ENCODE assay signal across 16 cellular contexts in the genomic region with DNA sequence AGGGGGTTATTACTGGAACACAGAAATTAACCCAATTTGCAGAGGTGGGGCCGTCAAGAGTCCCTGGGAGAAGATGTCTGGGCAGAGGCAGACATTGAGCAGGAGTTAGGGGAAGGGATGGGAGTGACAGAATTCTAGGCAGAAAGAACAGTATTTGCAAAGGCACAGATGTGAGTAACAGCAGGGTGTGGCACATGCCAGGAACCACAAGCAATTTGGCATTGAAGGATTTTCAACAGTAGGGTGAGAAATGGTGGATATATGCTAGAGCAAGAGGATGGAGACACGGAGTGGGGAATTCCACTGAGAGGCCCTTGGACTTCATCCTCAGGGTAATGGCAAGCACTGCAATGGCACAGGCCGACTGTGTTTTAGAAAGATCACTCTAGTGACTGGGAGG.
A peak's percentile ranks its signal among the peaks of the same experiment; 100 is the strongest.
DNase-seq lines count a peak whose midpoint lies in the region; ATAC-seq, FAIRE-seq and TF ChIP-seq lines count a peak whose summit lies in the region.
"Had no signal": no experiment of that assay in that cellular context is flagged by ENCODE, and none has a peak within 500 bp of the region (broad histone marks: within the 10 kb centered on the region; RNA-seq: fewer than 3 reads in every experiment).

No MANE protein-coding gene starts in this region.

- no peaks in the 10 kb centered on the region for H3K27me3 ChIP-seq in bronchial epithelial cell (ENCODE audit: control insufficient read depth, insufficient read depth, low read length)
- H3K27me3 ChIP-seq: Peyer's patch, suprapubic skin had no signal

- DNase-seq in EL, result peak; percentile 46
- DNase-seq in NCI-H1694 treated with DMSO at 0.1 percent for 48 hours (lab: John Stamatoyannopoulos, UW), result peak; percentile 22
- DNase-seq in bronchial epithelial cell (ENCODE audit: low read depth), result peak; percentile 79
- no peak for DNase-seq in osteocyte (ENCODE audit: extremely low spot score, unreplicated experiment)
- no peak for DNase-seq in activated naive CD8-positive, alpha-beta T cell treated with anti-CD3 and anti-CD28 coated beads, Interleukin-2, amount 50 U/mL, for 24 hours
- DNase-seq in NCI-H128 (lab: John Stamatoyannopoulos, UW; ENCODE audit: unreplicated experiment), result no peak
- DNase-seq in stimulated activated CD4-positive, alpha-beta T cell treated with anti-CD3 and anti-CD28 coated beads, Interleukin-15, amount 100 ng/mL, for 24 hours, result no peak
- DNase-seq: AML-193, caudate nucleus, DND-41, NCI-H1105 treated with DMSO at 0.1 percent for 48 hours, NCI-H82, Peyer's patch, T1000 had no signal

- H3K4me3 Mint-ChIP-seq in osteocyte (ENCODE audit: unreplicated experiment), result no peak overlapping the region
- no peak overlapping the region for H3K4me3 Mint-ChIP-seq in activated naive CD8-positive, alpha-beta T cell treated with anti-CD3 and anti-CD28 coated beads, Interleukin-2, amount 50 U/mL, for 24 hours

- TF ChIP-seq CTCF in bronchial epithelial cell (IDR thresholded peaks at IDR 0.05; ENCODE audit: insufficient read depth, low read length, severe bottlenecking) (no peak), osteocyte (IDR thresholded peaks at IDR 0.05) (no peak)

- H3K36me3 Mint-ChIP-seq in osteocyte (ENCODE audit: unreplicated experiment), result peaks cover 24% of the 10 kb centered on the region
- H3K36me3 Mint-ChIP-seq in activated naive CD8-positive, alpha-beta T cell treated with anti-CD3 and anti-CD28 coated beads, Interleukin-2, amount 50 U/mL, for 24 hours (ENCODE audit: low read depth), result no peaks in the 10 kb centered on the region

- H3K36me3 ChIP-seq in bronchial epithelial cell (ENCODE audit: control insufficient read depth, insufficient read depth, low read length), result peaks cover 6% of the 10 kb centered on the region
- H3K36me3 ChIP-seq: suprapubic skin had no signal

- H3K27me3 Mint-ChIP-seq in osteocyte (ENCODE audit: unreplicated experiment), result no peaks in the 10 kb centered on the region
- peaks cover 22% of the 10 kb centered on the region for H3K27me3 Mint-ChIP-seq in activated naive CD8-positive, alpha-beta T cell treated with anti-CD3 and anti-CD28 coated beads, Interleukin-2, amount 50 U/mL, for 24 hours

- peaks cover 40% of the 10 kb centered on the region for H3K4me1 Mint-ChIP-seq in osteocyte (ENCODE audit: unreplicated experiment)
- no peaks in the 10 kb centered on the region for H3K4me1 Mint-ChIP-seq in activated naive CD8-positive, alpha-beta T cell treated with anti-CD3 and anti-CD28 coated beads, Interleukin-2, amount 50 U/mL, for 24 hours

- FAIRE-seq in bronchial epithelial cell (lab: Jason Lieb, UNC), result no peak

- no peak overlapping the region for H3K4me3 ChIP-seq in bronchial epithelial cell (ENCODE audit: low read depth, low read length)
- H3K4me3 ChIP-seq: Peyer's patch, suprapubic skin had no signal

- H3K9me3 Mint-ChIP-seq in osteocyte (ENCODE audit: unreplicated experiment), result peaks cover 6% of the 10 kb centered on the region
- no peaks in the 10 kb centered on the region for H3K9me3 Mint-ChIP-seq in activated naive CD8-positive, alpha-beta T cell treated with anti-CD3 and anti-CD28 coated beads, Interleukin-2, amount 50 U/mL, for 24 hours
- H3K9me3 Mint-ChIP-seq: activated T-helper 2 cell treated with anti-CD3 and anti-CD28 coated beads, Interferon-gamma antibody, Interleukin-2, Interleukin-4, amounts not matched to agents 10 μg/mL and 5 μg/mL and 100 μg/mL, durations not matched to agents 14 hours and 24 hours and 36 hours had no signal

- peak overlapping the region; percentile 13 for H3K27ac Mint-ChIP-seq in osteocyte (ENCODE audit: unreplicated experiment)
- H3K27ac Mint-ChIP-seq in activated naive CD8-positive, alpha-beta T cell treated with anti-CD3 and anti-CD28 coated beads, Interleukin-2, amount 50 U/mL, for 24 hours, result no peak overlapping the region
- H3K27ac Mint-ChIP-seq: activated T-helper 2 cell treated with anti-CD3 and anti-CD28 coated beads, Interferon-gamma antibody, Interleukin-2, Interleukin-4, amounts not matched to agents 10 μg/mL and 5 μg/mL and 100 μg/mL, durations not matched to agents 14 hours and 24 hours and 36 hours had no signal

- ATAC-seq in activated naive CD8-positive, alpha-beta T cell treated with anti-CD3 and anti-CD28 coated beads, Interleukin-2, amount 50 U/mL, for 24 hours, result no peak

Comparison
In these comparisons a context has a peak if more than half of its experiments do, and no peak if none do; other contexts are left out.
1. DNase-seq: peak in EL (single experiment), NCI-H1694 treated with DMSO at 0.1 percent for 48 hours (single experiment) and bronchial epithelial cell (single experiment); none in osteocyte (single experiment), activated naive CD8-positive, alpha-beta T cell treated with anti-CD3 and anti-CD28 coated beads, Interleukin-2, amount 50 U/mL, for 24 hours (single experiment), NCI-H128 (single experiment) and stimulated activated CD4-positive, alpha-beta T cell treated with anti-CD3 and anti-CD28 coated beads, Interleukin-15, amount 100 ng/mL, for 24 hours (single experiment).